ENCODE assay signal across 8 cellular contexts in genomic region chr4:143186202-143186601, GRCh38. TPM values are rescaled to one million over a fixed set of nuclear protein-coding genes. Genes with fewer than 3 reads are reported as not detected.
DNase-seq lines count a peak whose midpoint lies in the region; ATAC-seq, FAIRE-seq and TF ChIP-seq lines count a peak whose summit lies in the region.

No MANE protein-coding gene starts in this region.

- H3K27ac Mint-ChIP-seq in stimulated activated naive CD8-positive, alpha-beta T cell treated with anti-CD3 and anti-CD28 coated beads, Interleukin-15, Interleukin-2, amounts not matched to agents 100 ng/mL and 50 ng/mL, for 24 hours = peak overlapping the region; percentile 93
- peak overlapping the region; percentile 97 for H3K27ac Mint-ChIP-seq in memory B cell

- peaks cover 52% of the 10 kb centered on the region for H3K4me1 Mint-ChIP-seq in stimulated activated naive CD8-positive, alpha-beta T cell treated with anti-CD3 and anti-CD28 coated beads, Interleukin-15, Interleukin-2, amounts not matched to agents 100 ng/mL and 50 ng/mL, for 24 hours (ENCODE audit: low read depth)
- peaks cover 35% of the 10 kb centered on the region for H3K4me1 Mint-ChIP-seq in memory B cell

- TF ChIP-seq CTCF in K562 (IDR thresholded peaks at IDR 0.05 in 2 of 3, conservative IDR thresholded peaks at IDR 0.05 in 1 of 3; ENCODE audit: insufficient read depth in 2 of 3, low read depth in 1 of 3, low read length in 3 of 3) = no peak

- POLR2A ChIA-PET in K562 (lab: Yijun Ruan, JAX) = interaction anchor here (1.2 kb wide), 1 partner anchor 15 kb away, joined by 4 read pairs; no protein-coding TSS in a partner anchor

- WGBS in K562 (ENCODE audit: insufficient coverage, low coverage, missing lambda C conversion rate) = 0% methylated on average over 6 of the region's 6 CpGs

- peaks cover 42% of the 10 kb centered on the region for H3K36me3 Mint-ChIP-seq in stimulated activated naive CD8-positive, alpha-beta T cell treated with anti-CD3 and anti-CD28 coated beads, Interleukin-15, Interleukin-2, amounts not matched to agents 100 ng/mL and 50 ng/mL, for 24 hours (ENCODE audit: low read depth)
- H3K36me3 Mint-ChIP-seq in memory B cell = peaks cover 6% of the 10 kb centered on the region

- H3K4me1 ChIP-seq in K562 (replicated peaks in 1 of 2; ENCODE audit: control insufficient read depth in 2 of 2, insufficient read depth in 2 of 2, low read length in 2 of 2) = peaks cover 0 to 8% of the 10 kb centered on the region in 2 experiments; a peak in 3 of 5 replicates

- no peaks in the 10 kb centered on the region for H3K9me3 Mint-ChIP-seq in stimulated activated naive CD8-positive, alpha-beta T cell treated with anti-CD3 and anti-CD28 coated beads, Interleukin-15, Interleukin-2, amounts not matched to agents 100 ng/mL and 50 ng/mL, for 24 hours
- no peaks in the 10 kb centered on the region for H3K9me3 Mint-ChIP-seq in memory B cell

- in situ Hi-C loops in K562 (cut with MboI) = no loop called here

- CTCF ChIA-PET in K562 (lab: Yijun Ruan, JAX; ENCODE audit: low intra/inter-chr PET ratio) = no interaction called here

- peak overlapping the region in 1 of 2 experiments; percentile 66; a peak in 3 of 4 replicates for H3K9ac ChIP-seq in K562 (ENCODE audit: insufficient read depth in 1 of 2, low read depth in 2 of 2, low read length in 2 of 2)

- H3K36me3 ChIP-seq in K562 (ENCODE audit: control insufficient read depth, insufficient read depth, low read length) = peaks cover 30% of the 10 kb centered on the region

- TF ChIP-seq POLR2A in K562 (conservative IDR thresholded peaks at IDR 0.05) = no peak

- peak overlapping the region; percentile 83 for H3K4me3 ChIP-seq in K562

- H3K4me3 Mint-ChIP-seq in stimulated activated naive CD8-positive, alpha-beta T cell treated with anti-CD3 and anti-CD28 coated beads, Interleukin-15, Interleukin-2, amounts not matched to agents 100 ng/mL and 50 ng/mL, for 24 hours = peak overlapping the region; percentile 87
- peak overlapping the region; percentile 87 for H3K4me3 Mint-ChIP-seq in memory B cell

- peaks cover 72% of the 10 kb centered on the region for H3K79me2 ChIP-seq in K562 (ENCODE audit: control insufficient read depth, insufficient read depth, low read length)

- H3K9me1 ChIP-seq in K562 (ENCODE audit: control insufficient read depth, insufficient read depth, low read length) = no peaks in the 10 kb centered on the region

- no peaks in the 10 kb centered on the region for H3K27me3 ChIP-seq in K562 (ENCODE audit: control insufficient read depth in 2 of 2, insufficient read depth in 2 of 2, low read length in 2 of 2)

- peak overlapping the region; percentile 93 for H3K4me2 ChIP-seq in K562 (ENCODE audit: insufficient read depth, low read length)

- peaks cover 7% of the 10 kb centered on the region; the same call in 1 of the 2 replicates for H4K20me1 ChIP-seq in K562 (replicated peaks; ENCODE audit: control insufficient read depth, insufficient read depth, low read length)

- ATAC-seq in stimulated activated naive CD8-positive, alpha-beta T cell treated with anti-CD3 and anti-CD28 coated beads, Interleukin-15, Interleukin-2, amounts not matched to agents 100 U/mL and 50 U/mL, for 24 hours = no peak
- ATAC-seq in K562 (no peak), memory B cell (ENCODE audit: low read depth) (no peak), HG03469 (IDR thresholded peaks at IDR 0.05; ENCODE audit: unreplicated experiment) (no peak)

- H2AFZ ChIP-seq in K562 (ENCODE audit: low read depth, low read length) = no peak overlapping the region

- no TSS peak for BruUV-seq in K562 (replicated peaks; lab: Mats Ljungman, UMichigan)

- no peak for FAIRE-seq in K562 (lab: Jason Lieb, UNC)

- TF ChIP-seq RAD21 in K562 (CRISPR knock-in tag; conservative IDR thresholded peaks at IDR 0.05 in 1 of 2, IDR thresholded peaks at IDR 0.05 in 1 of 2) = no peak

- intact Hi-C loops in K562 (cut with micrococcal nuclease) = loop anchor here (5.0 kb wide), 2 partner anchors 151 to 951 kb away; partner anchors contain the start of gene GAB1

- no peak for TF ChIP-seq EP300 in K562 (IDR thresholded peaks at IDR 0.05; ENCODE audit: low read length)

- H3K27me3 Mint-ChIP-seq in stimulated activated naive CD8-positive, alpha-beta T cell treated with anti-CD3 and anti-CD28 coated beads, Interleukin-15, Interleukin-2, amounts not matched to agents 100 ng/mL and 50 ng/mL, for 24 hours = no peaks in the 10 kb centered on the region
- no peaks in the 10 kb centered on the region for H3K27me3 Mint-ChIP-seq in memory B cell

- no peak for DNase-seq in stimulated activated naive CD8-positive, alpha-beta T cell treated with anti-CD3 and anti-CD28 coated beads, Interleukin-15, Interleukin-2, amounts not matched to agents 100 U/mL and 50 U/mL, for 24 hours
- no peak for DNase-seq in K562 (ENCODE audit: extremely low read depth in 1 of 4, low spot score in 3 of 4)
- DNase-seq in memory B cell (ENCODE audit: low spot score in 2 of 2) = no peak
- DNase-seq in HUDEP-2 (lab: John Stamatoyannopoulos, UW; ENCODE audit: unreplicated experiment in 76 of 76) = no peak
- no peak for DNase-seq in OCI-M2 (lab: John Stamatoyannopoulos, UW; ENCODE audit: unreplicated experiment)
- DNase-seq in NCI-H1930 (lab: John Stamatoyannopoulos, UW) = no peak

- peak overlapping the region; percentile 59 for H3K27ac ChIP-seq in K562 (ENCODE audit: extremely low read depth, low read depth, low read length)

- no peaks in the 10 kb centered on the region for H3K9me3 ChIP-seq in K562 (replicated peaks; ENCODE audit: control insufficient read depth, insufficient read depth, low read depth, low read length)

TF ChIP-seq in K562, 482 proteins besides CTCF, POLR2A, EP300 and RAD21:
- TF ChIP-seq ZNF277 (CRISPR knock-in tag; IDR thresholded peaks at IDR 0.05; ENCODE audit: borderline replicate concordance) = no peak
- no peak for TF ChIP-seq ZFP30 (CRISPR knock-in tag; IDR thresholded peaks at IDR 0.05; ENCODE audit: borderline replicate concordance)
- TF ChIP-seq SNRNP70 (optimal IDR thresholded peaks at IDR 0.05; ENCODE audit: low read depth, low read length) = no peak
- TF ChIP-seq ZC3H4 (CRISPR knock-in tag; IDR thresholded peaks at IDR 0.05; ENCODE audit: borderline replicate concordance) = no peak
- TF ChIP-seq ATF4 (CRISPR knock-in tag; IDR thresholded peaks at IDR 0.05) = no peak
- no peak for TF ChIP-seq BACH1 (tag; IDR thresholded peaks at IDR 0.05)
- no peak for TF ChIP-seq ATF2 (CRISPR knock-in tag; IDR thresholded peaks at IDR 0.05)
TF ChIP-seq in K562: peak in this region for 0.

RNA-seq across cellular contexts. Expression of gene USP38, which starts 1.5 kb away (rescaled TPM):
- total RNA-seq in K562 (2011; cell fraction: chromatin; rRNA removed; ENCODE audit: low replicate concordance) = 19.0 and 20.4 TPM in 2 replicates
- total RNA-seq in K562 (2011; cell fraction: nucleolus; rRNA removed) = 14.8 and 18.0 TPM in 2 replicates
- 13.6 and 18.2 TPM in 2 replicates for total RNA-seq in K562 (2011; cell fraction: nucleoplasm; rRNA removed)
- 9.1 and 12.6 TPM in 2 replicates for total RNA-seq in K562 (2014; rRNA removed)
- 19.2 and 20.0 TPM in 2 replicates for total RNA-seq in K562 (2014; rRNA removed; fragmentation: Illumina TruSeq; extraction: Trizol)
- 20.6 and 20.9 TPM in 2 replicates for total RNA-seq in K562 (2015; rRNA removed; fragmentation: Illumina TruSeq; extraction: Trizol)
- 18.8 and 21.3 TPM in 2 replicates for total RNA-seq in K562 (2021)
- polyA plus RNA-seq in K562 (2011; rRNA removed) = 13.1 and 17.8 TPM in 2 replicates
- 8.0 and 10.4 TPM in 2 replicates for polyA plus RNA-seq in K562 (2011; cell fraction: cytosol; rRNA removed)
- polyA plus RNA-seq in K562 (2011; cell fraction: nucleus; rRNA removed) = 5.8 and 6.1 TPM in 2 replicates
- polyA plus RNA-seq in K562 (2012) = 10.1 and 11.3 TPM in 2 replicates
- polyA plus RNA-seq in K562 (2014; fragmentation: Illumina TruSeq; extraction: Trizol) = 10.1 and 11.2 TPM in 2 replicates
- 1 to 10 TPM; 4.2 to 4.7 TPM for polyA plus RNA-seq in K562 (2014; fragmentation: Nextera tagmentation; extraction: Ambion mirVana)
- polyA plus RNA-seq in K562 (2014; rRNA removed) = 6.9 and 8.0 TPM in 2 replicates
- polyA minus RNA-seq in K562 (2011; rRNA and poly(A)+ RNA removed) = 39.0 and 41.8 TPM in 2 replicates
- polyA minus RNA-seq in K562 (2011; cell fraction: cytosol; rRNA and poly(A)+ RNA removed) = 18.4 and 23.4 TPM in 2 replicates
- 19.5 and 26.5 TPM in 2 replicates for polyA minus RNA-seq in K562 (2011; cell fraction: nucleus; rRNA and poly(A)+ RNA removed)
